Comparison of ENCODE assay signal across 18 cellular contexts in genomic region chr21:44616591-44616926, GRCh38. TPM values are rescaled to one million over a fixed set of nuclear protein-coding genes. Genes with fewer than 3 reads are reported as not detected.
"Had no signal": no experiment of that assay in that cellular context is flagged by ENCODE, and none has a peak within 500 bp of the region (broad histone marks: within the 10 kb centered on the region; RNA-seq: fewer than 3 reads in every experiment).

No MANE protein-coding gene starts in this region.

- H3K27ac ChIP-seq: thoracic aorta, VCaP had no signal

- H3K27me3 Mint-ChIP-seq: activated CD4-positive, alpha-beta T cell treated with anti-CD3 and anti-CD28 coated beads for 36 hours; stimulated activated naive CD8-positive, alpha-beta T cell treated with anti-CD3 and anti-CD28 coated beads, Interleukin-15, amount 100 ng/mL, for 72 hours had no signal

- H3K4me3 Mint-ChIP-seq: activated CD4-positive, alpha-beta T cell treated with anti-CD3 and anti-CD28 coated beads for 36 hours; activated CD8-positive, alpha-beta T cell treated with anti-CD3 and anti-CD28 coated beads, Interleukin-2, amount 10 ng/mL, durations not matched to agents 7 days and 5 days; activated naive CD4-positive, alpha-beta T cell treated with anti-CD3 and anti-CD28 coated beads for 36 hours; activated T-helper 1 cell treated with anti-CD3 and anti-CD28 coated beads, Interleukin-12 subunit alpha, Interleukin-12 subunit beta, Interleukin-2, Interleukin-4 antibody, amounts not matched to agents 30 ng/mL and 10 ng/mL and 1 ng/mL, durations not matched to agents 14 hours and 24 hours and 36 hours; dendritic cell treated with granulocyte-macrophage colony-stimulating factor and Interleukin-4, amounts not matched to agents 40 ng/mL and 50 ng/mL, for 4 days; endodermal cell; memory B cell; nephron progenitor cell; stimulated activated naive CD8-positive, alpha-beta T cell treated with anti-CD3 and anti-CD28 coated beads, Interleukin-15, amount 100 ng/mL, for 72 hours had no signal

- DNase-seq: activated CD4-positive, alpha-beta T cell treated with anti-CD3 and anti-CD28 coated beads for 36 hours; activated CD8-positive, alpha-beta T cell treated with anti-CD3 and anti-CD28 coated beads, Interleukin-2, amount 10 ng/mL, durations not matched to agents 7 days and 5 days; activated naive CD4-positive, alpha-beta T cell treated with anti-CD3 and anti-CD28 coated beads for 36 hours; central memory CD4-positive, alpha-beta T cell; erythroblast; nephron progenitor cell; stimulated activated CD4-positive, alpha-beta T cell treated with anti-CD3 and anti-CD28 coated beads, Interleukin-4, amount 100 ng/mL, for 1 hour; stimulated activated CD8-positive, alpha-beta memory T cell treated with anti-CD3 and anti-CD28 coated beads, Interleukin-4, amount 100 ng/mL, for 48 hours; stimulated activated naive CD8-positive, alpha-beta T cell treated with anti-CD3 and anti-CD28 coated beads, Interleukin-15, amount 100 ng/mL, for 72 hours; T1000 had no signal

- H3K27ac Mint-ChIP-seq: activated CD4-positive, alpha-beta T cell treated with anti-CD3 and anti-CD28 coated beads for 36 hours; activated CD8-positive, alpha-beta T cell treated with anti-CD3 and anti-CD28 coated beads, Interleukin-2, amount 10 ng/mL, durations not matched to agents 7 days and 5 days; activated T-helper 1 cell treated with anti-CD3 and anti-CD28 coated beads, Interleukin-12 subunit alpha, Interleukin-12 subunit beta, Interleukin-2, Interleukin-4 antibody, amounts not matched to agents 30 ng/mL and 10 ng/mL and 1 ng/mL, durations not matched to agents 14 hours and 24 hours and 36 hours; dendritic cell treated with granulocyte-macrophage colony-stimulating factor and Interleukin-4, amounts not matched to agents 40 ng/mL and 50 ng/mL, for 4 days; endodermal cell; memory B cell; nephron progenitor cell had no signal

- ATAC-seq: activated CD4-positive, alpha-beta T cell treated with anti-CD3 and anti-CD28 coated beads for 36 hours; activated CD8-positive, alpha-beta T cell treated with anti-CD3 and anti-CD28 coated beads, Interleukin-2, amount 10 ng/mL, durations not matched to agents 7 days and 5 days had no signal

RNA-seq across cellular contexts. Expression of gene KRTAP10-8, which starts 4.7 kb away (rescaled TPM):
- total RNA-seq: activated CD4-positive, alpha-beta T cell treated with anti-CD3 and anti-CD28 coated beads for 36 hours; activated CD8-positive, alpha-beta T cell treated with anti-CD3 and anti-CD28 coated beads, Interleukin-2, amount 10 ng/mL, durations not matched to agents 7 days and 5 days; activated naive CD4-positive, alpha-beta T cell treated with anti-CD3 and anti-CD28 coated beads for 36 hours; activated T-helper 1 cell treated with anti-CD3 and anti-CD28 coated beads, Interleukin-12 subunit alpha, Interleukin-12 subunit beta, Interleukin-2, Interleukin-4 antibody, amounts not matched to agents 30 ng/mL and 10 ng/mL and 1 ng/mL, durations not matched to agents 14 hours and 24 hours and 36 hours; endodermal cell; osteoblast; renal cortical epithelial cell; thoracic aorta had no signal

RNA-seq across cellular contexts. Expression of gene KRTAP10-9, which starts 10.3 kb away (rescaled TPM):
- total RNA-seq: activated CD4-positive, alpha-beta T cell treated with anti-CD3 and anti-CD28 coated beads for 36 hours; activated CD8-positive, alpha-beta T cell treated with anti-CD3 and anti-CD28 coated beads, Interleukin-2, amount 10 ng/mL, durations not matched to agents 7 days and 5 days; activated naive CD4-positive, alpha-beta T cell treated with anti-CD3 and anti-CD28 coated beads for 36 hours; activated T-helper 1 cell treated with anti-CD3 and anti-CD28 coated beads, Interleukin-12 subunit alpha, Interleukin-12 subunit beta, Interleukin-2, Interleukin-4 antibody, amounts not matched to agents 30 ng/mL and 10 ng/mL and 1 ng/mL, durations not matched to agents 14 hours and 24 hours and 36 hours; endodermal cell; osteoblast; renal cortical epithelial cell; thoracic aorta had no signal

RNA-seq across cellular contexts. Expression of gene KRTAP10-7, which starts 16.2 kb away (rescaled TPM):
- total RNA-seq: activated CD4-positive, alpha-beta T cell treated with anti-CD3 and anti-CD28 coated beads for 36 hours; activated CD8-positive, alpha-beta T cell treated with anti-CD3 and anti-CD28 coated beads, Interleukin-2, amount 10 ng/mL, durations not matched to agents 7 days and 5 days; activated naive CD4-positive, alpha-beta T cell treated with anti-CD3 and anti-CD28 coated beads for 36 hours; activated T-helper 1 cell treated with anti-CD3 and anti-CD28 coated beads, Interleukin-12 subunit alpha, Interleukin-12 subunit beta, Interleukin-2, Interleukin-4 antibody, amounts not matched to agents 30 ng/mL and 10 ng/mL and 1 ng/mL, durations not matched to agents 14 hours and 24 hours and 36 hours; endodermal cell; osteoblast; renal cortical epithelial cell; thoracic aorta had no signal

RNA-seq across cellular contexts. Expression of gene KRTAP10-10, which starts 20.6 kb away (rescaled TPM):
- total RNA-seq: activated CD4-positive, alpha-beta T cell treated with anti-CD3 and anti-CD28 coated beads for 36 hours; activated CD8-positive, alpha-beta T cell treated with anti-CD3 and anti-CD28 coated beads, Interleukin-2, amount 10 ng/mL, durations not matched to agents 7 days and 5 days; activated naive CD4-positive, alpha-beta T cell treated with anti-CD3 and anti-CD28 coated beads for 36 hours; activated T-helper 1 cell treated with anti-CD3 and anti-CD28 coated beads, Interleukin-12 subunit alpha, Interleukin-12 subunit beta, Interleukin-2, Interleukin-4 antibody, amounts not matched to agents 30 ng/mL and 10 ng/mL and 1 ng/mL, durations not matched to agents 14 hours and 24 hours and 36 hours; endodermal cell; osteoblast; renal cortical epithelial cell; thoracic aorta had no signal

RNA-seq across cellular contexts. Expression of gene KRTAP10-6, which starts 24.3 kb away (rescaled TPM):
- total RNA-seq: activated CD4-positive, alpha-beta T cell treated with anti-CD3 and anti-CD28 coated beads for 36 hours; activated CD8-positive, alpha-beta T cell treated with anti-CD3 and anti-CD28 coated beads, Interleukin-2, amount 10 ng/mL, durations not matched to agents 7 days and 5 days; activated naive CD4-positive, alpha-beta T cell treated with anti-CD3 and anti-CD28 coated beads for 36 hours; activated T-helper 1 cell treated with anti-CD3 and anti-CD28 coated beads, Interleukin-12 subunit alpha, Interleukin-12 subunit beta, Interleukin-2, Interleukin-4 antibody, amounts not matched to agents 30 ng/mL and 10 ng/mL and 1 ng/mL, durations not matched to agents 14 hours and 24 hours and 36 hours; endodermal cell; osteoblast; renal cortical epithelial cell; thoracic aorta had no signal
